31 cellular contexts compared by ENCODE assay signal in genomic region chr13:44504146-44504545, GRCh38.
"Had no signal": no experiment of that assay in that cellular context is flagged by ENCODE, and none has a peak within 500 bp of the region (broad histone marks: within the 10 kb centered on the region; RNA-seq: fewer than 3 reads in every experiment).

No MANE protein-coding gene starts in this region.

- H3K4me3 ChIP-seq: adrenal gland, body of pancreas, breast epithelium had no signal

- H3K36me3 ChIP-seq: adrenal gland, breast epithelium had no signal

- DNase-seq: activated B cell treated with CpG ODN at 0.5 μM for 24 hours; activated CD4-positive, alpha-beta memory T cell treated with anti-CD3 and anti-CD28 coated beads for 36 hours; activated CD4-positive, alpha-beta T cell treated with anti-CD3 and anti-CD28 coated beads for 4 hours; activated CD4-positive, alpha-beta T cell treated with anti-CD3 and anti-CD28 coated beads, Interleukin-2, amount 10 ng/mL, durations not matched to agents 24 days and 14 days; activated CD4-positive, alpha-beta T cell treated with anti-CD3 and anti-CD28 coated beads, Interleukin-2, amount 50 U/mL, for 1 hour; activated CD4-positive, alpha-beta T cell treated with anti-CD3 and anti-CD28 coated beads, Interleukin-2, amount 50 U/mL, for 4 hours; activated CD4-positive, CD25-positive, alpha-beta regulatory T cell treated with anti-CD3 and anti-CD28 coated beads, Interleukin-2, amount 50 U/mL, for 72 hours; activated CD8-positive, alpha-beta memory T cell treated with anti-CD3 and anti-CD28 coated beads, Interleukin-2, amount 50 U/mL, for 4 hours; activated CD8-positive, alpha-beta T cell treated with anti-CD3 and anti-CD28 coated beads for 36 hours; activated effector memory CD4-positive, alpha-beta T cell treated with anti-CD3 and anti-CD28 coated beads, Interleukin-2, amount 50 U/mL, for 16 hours; activated gamma-delta T cell treated with Interleukin-2 at 50 U/mL for 16 hours; activated naive CD4-positive, alpha-beta T cell; activated naive CD4-positive, alpha-beta T cell treated with anti-CD3 and anti-CD28 coated beads for 36 hours; activated naive CD4-positive, alpha-beta T cell treated with anti-CD3 and anti-CD28 coated beads, Interleukin-2, amount 50 U/mL, for 16 hours; activated naive CD8-positive, alpha-beta T cell treated with anti-CD3 and anti-CD28 coated beads for 36 hours; activated T-cell treated with anti-CD3 and anti-CD28 coated beads for 4 hours; activated T-cell treated with anti-CD3 and anti-CD28 coated beads, Interleukin-2, amount 50 U/mL, for 1 hour; activated T-cell treated with anti-CD3 and anti-CD28 coated beads, Interleukin-2, amount 50 U/mL, for 4 hours; activated T-cell treated with anti-CD3 and anti-CD28 coated beads, Interleukin-2, amount 50 U/mL, for 72 hours; adrenal gland; amniotic stem cell; aorta; body of pancreas; brain microvascular endothelial cell; central memory CD4-positive, alpha-beta T cell; T-cell; T-helper 17 cell had no signal

- H3K27ac ChIP-seq: adrenal gland, body of pancreas, brain microvascular endothelial cell, breast epithelium, VCaP had no signal

- ATAC-seq: activated CD8-positive, alpha-beta T cell treated with anti-CD3 and anti-CD28 coated beads for 36 hours; activated naive CD4-positive, alpha-beta T cell treated with anti-CD3 and anti-CD28 coated beads, Interleukin-2, amount 50 U/mL, for 72 hours; activated T-cell treated with anti-CD3 and anti-CD28 coated beads, Interleukin-2, amount 50 U/mL, for 4 hours; activated T-cell treated with anti-CD3 and anti-CD28 coated beads, Interleukin-2, amount 50 U/mL, for 72 hours; activated T-helper 17 cell treated with anti-CD3 and anti-CD28 coated beads, Interleukin-2, amount 50 U/mL, for 72 hours; body of pancreas; T-cell; T-helper 17 cell had no signal

- H3K4me1 ChIP-seq: breast epithelium had no signal

- H3K27me3 ChIP-seq: adrenal gland, body of pancreas, brain microvascular endothelial cell, breast epithelium had no signal

- H3K9me3 ChIP-seq: adrenal gland, body of pancreas, breast epithelium had no signal
